16 cellular contexts compared by ENCODE assay signal in genomic region chr5:173613433-173614144, GRCh38. TPM values are rescaled to one million over a fixed set of nuclear protein-coding genes. Genes with fewer than 3 reads are reported as not detected.
DNase-seq lines count a peak whose midpoint lies in the region; TF ChIP-seq lines count a peak whose summit lies in the region.
"Had no signal": no experiment of that assay in that cellular context is flagged by ENCODE, and none has a peak within 500 bp of the region (broad histone marks: within the 10 kb centered on the region; RNA-seq: fewer than 3 reads in every experiment).

No MANE protein-coding gene starts in this region.

- H3K27ac ChIP-seq in Karpas-422 (ENCODE audit: low read length) (no peak overlapping the region), trophoblast cell (ENCODE audit: low read depth, low read length) (no peak overlapping the region), spleen (no peak overlapping the region)
- H3K27ac ChIP-seq: breast epithelium, foreskin keratinocyte, right lobe of liver had no signal

- no peak overlapping the region for H4K91ac ChIP-seq in trophoblast cell (ENCODE audit: low read depth, low read length)

- H3K4me3 Mint-ChIP-seq in T-helper 2 cell treated with Interferon-gamma antibody and Interleukin-4, amounts not matched to agents 5 μg/mL and 100 μg/mL, for 36 hours, result peak overlapping the region; percentile 13

- H3K79me2 ChIP-seq in Karpas-422 (ENCODE audit: low read length), result peaks cover 71% of the 10 kb centered on the region
- peaks cover 10% of the 10 kb centered on the region for H3K79me2 ChIP-seq in trophoblast cell (ENCODE audit: control insufficient read depth, insufficient read depth, low read length, poor library complexity)

- peaks cover 5% of the 10 kb centered on the region for H3K79me1 ChIP-seq in trophoblast cell (ENCODE audit: low read length)

- H3K18ac ChIP-seq in trophoblast cell (ENCODE audit: low read length), result no peak overlapping the region

- H3K9me2 ChIP-seq in Karpas-422 (replicated peaks; ENCODE audit: insufficient read depth, low read length), result no peaks in the 10 kb centered on the region

- no peak overlapping the region for H4K12ac ChIP-seq in trophoblast cell (ENCODE audit: low read depth, low read length)

- peaks cover 13% of the 10 kb centered on the region for H3K36me3 Mint-ChIP-seq in T-helper 2 cell treated with Interferon-gamma antibody and Interleukin-4, amounts not matched to agents 5 μg/mL and 100 μg/mL, for 36 hours (ENCODE audit: low read depth)

- peak overlapping the region; percentile 77 for H3K23ac ChIP-seq in trophoblast cell (ENCODE audit: low read length)

- H3K4me2 ChIP-seq in Karpas-422 (ENCODE audit: low read depth, low read length, poor library complexity, severe bottlenecking) (peak overlapping the region; percentile 74), trophoblast cell (ENCODE audit: low read length) (no peak overlapping the region)

- no peak overlapping the region for H3K9ac ChIP-seq in Karpas-422 (ENCODE audit: low read length)
- H3K9ac ChIP-seq in trophoblast cell (ENCODE audit: low read length), result no peak overlapping the region

- no peak for TF ChIP-seq CTCF in spleen (IDR thresholded peaks at IDR 0.05 in 8 of 11, conservative IDR thresholded peaks at IDR 0.05 in 3 of 11)

- H2BK5ac ChIP-seq in trophoblast cell (ENCODE audit: low read depth, low read length, poor library complexity), result no peak overlapping the region

- H3K27ac Mint-ChIP-seq in T-helper 2 cell treated with Interferon-gamma antibody and Interleukin-4, amounts not matched to agents 5 μg/mL and 100 μg/mL, for 36 hours, result no peak overlapping the region

- H2BK12ac ChIP-seq in trophoblast cell (ENCODE audit: low read length), result no peak overlapping the region

- H4K20me1 ChIP-seq in Karpas-422 (ENCODE audit: insufficient read depth, low read depth, low read length), result peaks cover 37% of the 10 kb centered on the region

- no peaks in the 10 kb centered on the region for H3K9me3 Mint-ChIP-seq in T-helper 2 cell treated with Interferon-gamma antibody and Interleukin-4, amounts not matched to agents 5 μg/mL and 100 μg/mL, for 36 hours

- no peaks in the 10 kb centered on the region for H3K27me3 Mint-ChIP-seq in T-helper 2 cell treated with Interferon-gamma antibody and Interleukin-4, amounts not matched to agents 5 μg/mL and 100 μg/mL, for 36 hours (ENCODE audit: low read depth)

- H3K4me1 ChIP-seq in Karpas-422 (ENCODE audit: low read length) (peaks cover 24% of the 10 kb centered on the region), trophoblast cell (ENCODE audit: control insufficient read depth in 1 of 2, insufficient read depth in 2 of 2, low read length in 2 of 2) (peaks cover 7 to 8% of the 10 kb centered on the region in 2 experiments), spleen (peaks cover 24 to 65% (median 38%) of the 10 kb centered on the region in 6 donors)

- H3K4ac ChIP-seq in trophoblast cell (ENCODE audit: low read depth, low read length), result peak overlapping the region; percentile 43

- H3K4me1 Mint-ChIP-seq in T-helper 2 cell treated with Interferon-gamma antibody and Interleukin-4, amounts not matched to agents 5 μg/mL and 100 μg/mL, for 36 hours (ENCODE audit: low read depth), result peaks cover 21% of the 10 kb centered on the region

- no CpG with 5 or more reads among the region's 7 CpGs for WGBS in trophoblast cell (ENCODE audit: extremely low coverage, insufficient coverage, insufficient read length)
- WGBS in spleen, 5 donors, result 84 to 96% (median 89%) methylated on average over 7 of the region's 7 CpGs

- TF ChIP-seq POLR2A in spleen (IDR thresholded peaks at IDR 0.05), result no peak

- H3K14ac ChIP-seq in trophoblast cell (ENCODE audit: low read length), result no peak overlapping the region

- intact Hi-C loops in spleen (cut with DNase I; ENCODE audit: low total_unique reads), result no loop called here

- H3K4me3 ChIP-seq in Karpas-422 (ENCODE audit: low read length), result no peak overlapping the region
- H3K4me3 ChIP-seq in trophoblast cell (ENCODE audit: low read depth, low read length), result no peak overlapping the region
- no peak overlapping the region for H3K4me3 ChIP-seq in spleen
- H3K4me3 ChIP-seq: right lobe of liver had no signal

- DNase-seq in T-helper 2 cell treated with Interferon-gamma antibody and Interleukin-4, amounts not matched to agents 5 μg/mL and 100 μg/mL, for 36 hours (ENCODE audit: low spot score), result no peak
- DNase-seq in T-helper 2 cell (no peak), Karpas-422 (no peak), glomerular visceral epithelial cell (ENCODE audit: extremely low spot score) (peak; percentile 31), trophoblast cell (no peak), spleen (no peak), HPDE6-E6E7 (ENCODE audit: extremely low spot score) (no peak), SIG-M5 treated with dmso at 0.1 percent for 504 hours (lab: John Stamatoyannopoulos, UW; ENCODE audit: unreplicated experiment) (no peak)
- DNase-seq: activated CD4-positive, alpha-beta T cell treated with anti-CD3 and anti-CD28 coated beads for 4 hours; activated effector memory CD4-positive, alpha-beta T cell treated with Interleukin-2 at 50 U/mL for 16 hours; DMS 273 treated with DMSO at 0.1 percent for 48 hours; effector CD8-positive, alpha-beta T cell; foreskin keratinocyte; substantia nigra had no signal

- H3K36me3 ChIP-seq in Karpas-422 (ENCODE audit: insufficient read depth, low read length), result peaks cover 24% of the 10 kb centered on the region; the same call in 1 of the 2 replicates
- peaks cover 13 to 35% of the 10 kb centered on the region in 2 experiments for H3K36me3 ChIP-seq in trophoblast cell (ENCODE audit: control insufficient read depth in 1 of 2, insufficient read depth in 2 of 2, low read length in 2 of 2)
- H3K36me3 ChIP-seq in spleen, result peaks cover 0 to 53% (median 38%) of the 10 kb centered on the region in 6 donors
- H3K36me3 ChIP-seq: breast epithelium had no signal

- H2AK5ac ChIP-seq in trophoblast cell (ENCODE audit: low read length), result no peak overlapping the region

- H3K9me3 ChIP-seq in Karpas-422 (ENCODE audit: low read length) (no peaks in the 10 kb centered on the region), trophoblast cell (ENCODE audit: insufficient read depth, low read depth, low read length) (no peaks in the 10 kb centered on the region), spleen (no peaks in the 10 kb centered on the region)
- H3K9me3 ChIP-seq: breast epithelium, right lobe of liver had no signal

- H2AFZ ChIP-seq in Karpas-422 (ENCODE audit: low read length) (no peak overlapping the region), trophoblast cell (ENCODE audit: insufficient read depth, low read length, poor library complexity) (no peak overlapping the region)

- H2BK120ac ChIP-seq in trophoblast cell (ENCODE audit: insufficient read depth, low read length, poor library complexity), result no peak overlapping the region

- no peak overlapping the region for H4K8ac ChIP-seq in trophoblast cell (ENCODE audit: low read depth, low read length)

- H3K27me3 ChIP-seq in Karpas-422 (ENCODE audit: low read length) (no peaks in the 10 kb centered on the region), trophoblast cell (ENCODE audit: insufficient read depth, low read length) (no peaks in the 10 kb centered on the region), spleen (replicated peaks in 1 of 7) (no peaks in the 10 kb centered on the region)
- H3K27me3 ChIP-seq: breast epithelium, foreskin keratinocyte, right lobe of liver had no signal

RNA-seq across cellular contexts. Expression of gene BOD1, which starts 2.9 kb away (rescaled TPM):
- 28.4 and 30.0 TPM in 2 replicates for total RNA-seq in Karpas-422 (2014; rRNA removed; shearing (Covaris generic); ENCODE audit: low replicate concordance)
- 58.2 and 60.5 TPM in 2 replicates for polyA plus RNA-seq in trophoblast cell (2013)
- total RNA-seq in spleen, result 10 to 100 TPM; 28.1 to 40.5 (median 32.1) TPM
- polyA plus RNA-seq in spleen, result 10 to 100 TPM; 28.5 to 35.9 (median 28.5) TPM
